In the genomic region with DNA sequence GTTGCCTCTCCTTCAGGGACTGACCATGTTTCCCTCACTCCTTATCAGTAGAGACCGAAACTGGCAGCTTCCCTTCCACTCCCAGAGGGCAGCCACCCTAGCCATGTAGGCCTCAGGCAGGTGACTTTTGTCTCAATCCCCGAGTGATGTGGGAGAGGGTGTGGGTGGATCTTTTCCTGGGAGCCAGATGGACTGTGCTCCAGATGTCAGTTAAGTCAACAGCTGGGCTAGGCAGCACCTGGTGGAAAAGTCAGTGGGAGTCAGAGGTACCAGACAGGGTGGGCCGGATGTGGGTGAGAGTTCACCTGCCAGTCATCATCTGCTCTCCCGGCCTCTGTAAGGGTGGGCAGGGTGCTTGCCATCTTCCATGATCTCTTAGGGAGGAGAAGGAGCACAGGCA, we compare ENCODE assay signal across 1 cellular context.
TF ChIP-seq lines count a peak whose summit lies in the region.

No MANE protein-coding gene starts in this region.

TF ChIP-seq in GM23338, 12 proteins besides CTCF, POLR2A, EP300 and RAD21:
- no peak for TF ChIP-seq ZNF114 (CRISPR knock-in tag; IDR thresholded peaks at IDR 0.05)
- TF ChIP-seq JUNB (IDR thresholded peaks at IDR 0.05; ENCODE audit: unreplicated experiment), result no peak
